Comparison of ENCODE assay signal across 8 cellular contexts in genomic region chr3:56855856-56856538, GRCh38. TPM values are rescaled to one million over a fixed set of nuclear protein-coding genes. Genes with fewer than 3 reads are reported as not detected.
DNase-seq lines count a peak whose midpoint lies in the region; ATAC-seq and TF ChIP-seq lines count a peak whose summit lies in the region.

No MANE protein-coding gene starts in this region.

- peaks cover 7 to 54% (median 23%) of the 10 kb centered on the region in 3 donors for H3K4me1 ChIP-seq in esophagus squamous epithelium
- H3K4me1 ChIP-seq in parathyroid adenoma: peaks cover 18% of the 10 kb centered on the region

- H3K27ac ChIP-seq in esophagus squamous epithelium: peak overlapping the region in 1 of 4 donors; percentile 42
- H3K27ac ChIP-seq in parathyroid adenoma: no peak overlapping the region

- H3K4me3 ChIP-seq in AG04449 (ENCODE audit: low read depth, low read length): no peak overlapping the region
- H3K4me3 ChIP-seq in WI38 (ENCODE audit: low read depth, low read length): no peak overlapping the region
- H3K4me3 ChIP-seq in esophagus squamous epithelium: no peak overlapping the region
- no peak overlapping the region for H3K4me3 ChIP-seq in parathyroid adenoma (ENCODE audit: low read depth, low read length)

- no peak overlapping the region for H3K4me2 ChIP-seq in parathyroid adenoma (ENCODE audit: low read length)

- in situ Hi-C loops in GM13977 (cut with MboI; ENCODE audit: low pct_unique_long_range_greater_than_20kb, low sequenced_read_pairs, unreplicated experiment): no loop called here

- H3K9ac ChIP-seq in parathyroid adenoma: no peak overlapping the region

- DNase-seq in AG04449 (ENCODE audit: low read depth, low spot score): no peak
- DNase-seq in GM13977 (ENCODE audit: low spot score): no peak
- DNase-seq in esophagus squamous epithelium (lab: John Stamatoyannopoulos, UW): no peak
- no peak for DNase-seq in DMS79 (lab: John Stamatoyannopoulos, UW)
- DNase-seq in GF-D8 (lab: John Stamatoyannopoulos, UW): no peak

- WGBS in esophagus squamous epithelium, 2 donors: 71 to 75% methylated on average over 9 of the region's 9 CpGs

- CTCF ChIA-PET in AG04449 (lab: Yijun Ruan, JAX): interaction anchor here (1.5 kb wide), 1 partner anchor 154 kb away, joined by 3 read pairs; no protein-coding TSS in a partner anchor

- H3K27me3 ChIP-seq in esophagus squamous epithelium: no peaks in the 10 kb centered on the region
- no peaks in the 10 kb centered on the region for H3K27me3 ChIP-seq in parathyroid adenoma (ENCODE audit: control insufficient read depth, insufficient read depth, low read length)

- H3K36me3 ChIP-seq in esophagus squamous epithelium: no peaks in the 10 kb centered on the region
- no peaks in the 10 kb centered on the region for H3K36me3 ChIP-seq in parathyroid adenoma (ENCODE audit: control insufficient read depth, insufficient read depth, low read length)

- H3K9me3 ChIP-seq in esophagus squamous epithelium: no peaks in the 10 kb centered on the region
- H3K9me3 ChIP-seq in parathyroid adenoma (ENCODE audit: control insufficient read depth, low read length): no peaks in the 10 kb centered on the region

- intact Hi-C loops in esophagus squamous epithelium (cut with DNase I): no loop called here

- TF ChIP-seq CTCF in AG04449 (IDR thresholded peaks at IDR 0.05; ENCODE audit: insufficient read depth, low read length, missing control alignments): peak; percentile 52
- TF ChIP-seq CTCF in GM13977 (IDR thresholded peaks at IDR 0.05; ENCODE audit: extremely low read depth, insufficient read depth, missing control alignments): peak; percentile 87
- peak; percentile 41; the same call in 1 of the 2 replicates for TF ChIP-seq CTCF in WI38 (IDR thresholded peaks at IDR 0.05; ENCODE audit: low read depth, low read length)
- TF ChIP-seq CTCF in esophagus squamous epithelium (IDR thresholded peaks at IDR 0.05): peak in 5 of 6 experiments; percentile 24 to 56 (median 38)
- TF ChIP-seq CTCF in parathyroid adenoma (IDR thresholded peaks at IDR 0.05): peak; percentile 54

- peaks cover 9% of the 10 kb centered on the region for H3K79me2 ChIP-seq in parathyroid adenoma

- TF ChIP-seq POLR2A in esophagus squamous epithelium (IDR thresholded peaks at IDR 0.05): no peak

- POLR2A ChIA-PET in AG04449 (lab: Yijun Ruan, JAX): no interaction called here

- H2AFZ ChIP-seq in parathyroid adenoma: no peak overlapping the region

- no peak for ATAC-seq in esophagus mucosa

RNA-seq across cellular contexts. Expression of gene ARHGEF3, which starts 54.2 kb away (rescaled TPM):
- total RNA-seq in esophagus squamous epithelium: 10 to 100 TPM; 20.6 to 26.3 (median 24.7) TPM
- 30.2 TPM for total RNA-seq in esophagus mucosa
